Comparison of ENCODE assay signal across 8 cellular contexts in genomic region chr1:67850611-67851075, GRCh38. TPM values are rescaled to one million over a fixed set of nuclear protein-coding genes. Genes with fewer than 3 reads are reported as not detected.
DNase-seq lines count a peak whose midpoint lies in the region; ATAC-seq and TF ChIP-seq lines count a peak whose summit lies in the region.

No MANE protein-coding gene starts in this region.

- no peak overlapping the region for H4K5ac ChIP-seq in H9 (ENCODE audit: insufficient read length, low read depth, low read length)

- H2BK12ac ChIP-seq in H9 (ENCODE audit: insufficient read length, low read depth, low read length) = no peak overlapping the region

- H3K4me3 ChIP-seq in LNCaP clone FGC (ENCODE audit: low read depth, low read length) (no peak overlapping the region), lower leg skin (ENCODE audit: low read depth, poor library complexity, severe bottlenecking) (no peak overlapping the region)
- H3K4me3 ChIP-seq in naive thymus-derived CD4-positive, alpha-beta T cell (ENCODE audit: low read length) = no peak overlapping the region

- no peak overlapping the region for H2AFZ ChIP-seq in H9 (ENCODE audit: low read length)

- H4K91ac ChIP-seq in H9 (ENCODE audit: insufficient read length, low read depth, low read length) = no peak overlapping the region

- H3K27me3 ChIP-seq in naive thymus-derived CD4-positive, alpha-beta T cell (ENCODE audit: control insufficient read depth in 2 of 2, insufficient read depth in 2 of 2, low read length in 2 of 2) = no peaks in the 10 kb centered on the region
- H3K27me3 ChIP-seq in H9 (ENCODE audit: insufficient read depth, low read length) = no peaks in the 10 kb centered on the region

- no peak overlapping the region for H2BK15ac ChIP-seq in H9 (ENCODE audit: low read depth, low read length)

- no peak overlapping the region for H3K14ac ChIP-seq in H9 (ENCODE audit: insufficient read depth, low read length)

- no peak overlapping the region for H2AK5ac ChIP-seq in H9 (ENCODE audit: insufficient read length, low read length)

- no peak for TF ChIP-seq POLR2A in lower leg skin (IDR thresholded peaks at IDR 0.05)

- H3K27me3 Mint-ChIP-seq in brain = peaks cover 3% of the 10 kb centered on the region
- H3K27me3 Mint-ChIP-seq in naive thymus-derived CD4-positive, alpha-beta T cell = peaks cover 15 to 28% (median 22%) of the 10 kb centered on the region in 5 donors
- peaks cover 1% of the 10 kb centered on the region for H3K27me3 Mint-ChIP-seq in H9 (ENCODE audit: low read depth)

- ATAC-seq in naive thymus-derived CD4-positive, alpha-beta T cell = no peak
- no peak for ATAC-seq in HG02938 (IDR thresholded peaks at IDR 0.05; ENCODE audit: unreplicated experiment)

- H2BK5ac ChIP-seq in H9 (ENCODE audit: insufficient read length, low read length) = no peak overlapping the region

- H3K36me3 ChIP-seq in naive thymus-derived CD4-positive, alpha-beta T cell (ENCODE audit: control insufficient read depth in 2 of 3, insufficient read depth in 3 of 3, low read length in 3 of 3) = no peaks in the 10 kb centered on the region

- H3T11ph ChIP-seq in H9 (ENCODE audit: low read length) = no peak overlapping the region

- no peaks in the 10 kb centered on the region for H3K9me3 ChIP-seq in naive thymus-derived CD4-positive, alpha-beta T cell (ENCODE audit: control insufficient read depth in 2 of 3, low read length in 3 of 3)
- no peaks in the 10 kb centered on the region for H3K9me3 ChIP-seq in H9 (ENCODE audit: control insufficient read depth, low read depth, low read length)

- H3K79me1 ChIP-seq in H9 (ENCODE audit: insufficient read depth, low read depth, low read length, poor library complexity, severe bottlenecking) = no peaks in the 10 kb centered on the region

- CTCF ChIA-PET in naive thymus-derived CD4-positive, alpha-beta T cell (lab: Charles Lee) = no interaction called here

- H3K4ac ChIP-seq in H9 (ENCODE audit: low read depth, low read length) = no peak overlapping the region

- H3K4me1 ChIP-seq in naive thymus-derived CD4-positive, alpha-beta T cell (ENCODE audit: control insufficient read depth in 2 of 2, insufficient read depth in 2 of 2, low read length in 2 of 2) = no peaks in the 10 kb centered on the region
- no peaks in the 10 kb centered on the region for H3K4me1 ChIP-seq in H9 (ENCODE audit: insufficient read depth, low read length)

- no peak for TF ChIP-seq CTCF in LNCaP clone FGC (IDR thresholded peaks at IDR 0.05; ENCODE audit: control insufficient read depth, extremely low read depth, insufficient read depth)
- TF ChIP-seq CTCF in brain (conservative IDR thresholded peaks at IDR 0.05) = no peak
- TF ChIP-seq CTCF in lower leg skin (IDR thresholded peaks at IDR 0.05) = no peak
- TF ChIP-seq CTCF in H9 (conservative IDR thresholded peaks at IDR 0.05) = no peak

- H3K9ac ChIP-seq in H9 (ENCODE audit: extremely low read depth, insufficient read length, low read length) = no peak overlapping the region

- H3K36me3 Mint-ChIP-seq in brain (no peaks in the 10 kb centered on the region), H9 (ENCODE audit: insufficient read depth in 1 of 3, low read depth in 3 of 3) (no peaks in the 10 kb centered on the region)
- H3K36me3 Mint-ChIP-seq in naive thymus-derived CD4-positive, alpha-beta T cell = no peaks in the 10 kb centered on the region

- no peak overlapping the region for H3K4me2 ChIP-seq in H9 (ENCODE audit: insufficient read depth, insufficient read length, low read length)

- DNase-seq in AG20443 (ENCODE audit: low spot score) (peak; percentile 65), LNCaP clone FGC (ENCODE audit: low read depth) (peak; percentile 69), lower leg skin (ENCODE audit: low spot score in 2 of 2) (peak; percentile 86 to 93), H9 (no peak), KG1 (lab: John Stamatoyannopoulos, UW) (no peak)
- no peak for DNase-seq in naive thymus-derived CD4-positive, alpha-beta T cell

- H3K27ac Mint-ChIP-seq in brain = peak overlapping the region in 4 of 5 experiments; percentile 12 to 88 (median 74)
- no peak overlapping the region for H3K27ac Mint-ChIP-seq in naive thymus-derived CD4-positive, alpha-beta T cell
- no peak overlapping the region; a peak in 2 of 7 replicates for H3K27ac Mint-ChIP-seq in H9

- H3K4me1 Mint-ChIP-seq in brain (peaks cover 17% of the 10 kb centered on the region), H9 (peaks cover 3 to 5% of the 10 kb centered on the region in 2 experiments; a peak in 3 of 4 replicates)
- H3K4me1 Mint-ChIP-seq in naive thymus-derived CD4-positive, alpha-beta T cell = no peaks in the 10 kb centered on the region

- H3K79me2 ChIP-seq in H9 (ENCODE audit: insufficient read depth, low read length) = no peaks in the 10 kb centered on the region

- no peak overlapping the region for H3K23ac ChIP-seq in H9 (ENCODE audit: insufficient read length, low read depth, low read length)

- H3K4me3 Mint-ChIP-seq in brain = no peak overlapping the region
- no peak overlapping the region for H3K4me3 Mint-ChIP-seq in naive thymus-derived CD4-positive, alpha-beta T cell
- H3K4me3 Mint-ChIP-seq in H9 = no peak overlapping the region

- no peaks in the 10 kb centered on the region for H3K23me2 ChIP-seq in H9 (ENCODE audit: insufficient read length, low read depth, low read length, poor library complexity, severe bottlenecking)

- H3K56ac ChIP-seq in H9 (ENCODE audit: insufficient read length, low read depth, low read length) = no peak overlapping the region

- no peak overlapping the region for H3K27ac ChIP-seq in naive thymus-derived CD4-positive, alpha-beta T cell (ENCODE audit: low read depth, low read length)
- no peak overlapping the region for H3K27ac ChIP-seq in H9 (ENCODE audit: insufficient read length, low read depth, low read length)

- POLR2A ChIA-PET in naive thymus-derived CD4-positive, alpha-beta T cell (lab: Charles Lee) = no interaction called here

- H4K8ac ChIP-seq in H9 (replicated peaks; ENCODE audit: insufficient read length, low read depth, low read length) = no peak overlapping the region

- H3K9me3 Mint-ChIP-seq in brain (no peaks in the 10 kb centered on the region), H9 (no peaks in the 10 kb centered on the region)
- peaks cover 0 to 2% (median 0%) of the 10 kb centered on the region in 11 donors for H3K9me3 Mint-ChIP-seq in naive thymus-derived CD4-positive, alpha-beta T cell

- no peak overlapping the region for H2BK20ac ChIP-seq in H9 (ENCODE audit: low read depth, low read length, poor library complexity, severe bottlenecking)

- 33 to 67% methylated on average over 1 of the region's 1 CpG for WGBS in lower leg skin, 2 donors
- no CpG with 5 or more reads among the region's 1 CpG for WGBS in H9 (ENCODE audit: extremely low coverage, insufficient read length, low lambda C conversion rate)

- H4K20me1 ChIP-seq in H9 (ENCODE audit: control insufficient read depth, insufficient read depth, insufficient read length) = no peaks in the 10 kb centered on the region

- H3K18ac ChIP-seq in H9 (ENCODE audit: insufficient read length, low read depth, low read length) = no peak overlapping the region

- H2BK120ac ChIP-seq in H9 (ENCODE audit: low read depth, low read length, poor library complexity, severe bottlenecking) = no peak overlapping the region

- intact Hi-C loops in lower leg skin (cut with DNase I; ENCODE audit: low total_unique reads) = loop anchor here (10.0 kb wide), 1 partner anchor 254 kb away; no protein-coding TSS in a partner anchor
- intact Hi-C loops in naive thymus-derived CD4-positive, alpha-beta T cell (cut with micrococcal nuclease) = loop anchor here in 1 of 2 donors (5.0 kb wide), 2 partner anchors 262 to 1887 kb away; no protein-coding TSS in a partner anchor

RNA-seq across cellular contexts. Expression of gene GNG12, which starts 17.4 kb away (rescaled TPM):
- polyA plus RNA-seq in brain (ENCODE audit: insufficient read depth, low read depth, low replicate concordance) = 7.6 TPM
- total RNA-seq in lower leg skin = 100 to 1,000 TPM in 2 of 4 donors, 10 to 100 TPM in 2; 89.7 to 113 (median 99.2) TPM
- not detected for total RNA-seq in naive thymus-derived CD4-positive, alpha-beta T cell
- polyA plus RNA-seq in naive thymus-derived CD4-positive, alpha-beta T cell = not detected
- 14.3 and 14.6 TPM in 2 replicates for total RNA-seq in H9 (2021)

Comparison
In these comparisons a context has a peak if more than half of its experiments do, and no peak if none do; other contexts are left out.
1. DNase-seq: peak in AG20443 (single experiment), LNCaP clone FGC (single experiment) and lower leg skin (2 of 2); none in naive thymus-derived CD4-positive, alpha-beta T cell (0 of 9), H9 (single experiment) and KG1 (single experiment).
2. H3K27ac Mint-ChIP-seq: peak in brain (4 of 5); none in naive thymus-derived CD4-positive, alpha-beta T cell (0 of 9) and H9 (0 of 3).
3. RNA of gene GNG12, which starts 17.4 kb away (total RNA-seq): 89.7 to 113 TPM in lower leg skin and 14.3 to 14.6 TPM in H9; not detected in naive thymus-derived CD4-positive, alpha-beta T cell; every median in the first group is over 10 times any median in the second.